35 cellular contexts compared by ENCODE assay signal in the genomic region with DNA sequence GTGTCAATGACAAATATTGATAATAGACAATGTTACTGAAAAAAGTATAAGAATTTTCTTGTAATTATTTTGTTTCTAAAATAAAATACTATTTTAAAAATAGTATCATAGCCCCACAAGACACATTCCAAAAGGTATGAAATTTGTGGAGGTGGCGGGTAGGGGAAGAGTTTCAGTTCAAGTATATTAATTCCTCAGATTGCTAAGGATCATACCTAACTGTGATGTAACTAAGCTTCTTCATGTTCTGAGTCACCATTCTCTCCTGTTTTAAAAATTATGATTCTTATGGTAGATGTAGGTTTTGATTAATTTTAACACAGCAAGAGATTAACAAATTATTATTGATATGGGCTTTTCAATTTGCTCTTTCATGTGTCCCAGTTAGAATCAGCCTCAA.
A peak's percentile ranks its signal among the peaks of the same experiment; 100 is the strongest.
DNase-seq lines count a peak whose midpoint lies in the region; ATAC-seq, FAIRE-seq and TF ChIP-seq lines count a peak whose summit lies in the region.
"Had no signal": no experiment of that assay in that cellular context is flagged by ENCODE, and none has a peak within 500 bp of the region (broad histone marks: within the 10 kb centered on the region; RNA-seq: fewer than 3 reads in every experiment).

No MANE protein-coding gene starts in this region.

- BruUV-seq in K562 (replicated peaks; lab: Mats Ljungman, UMichigan), result no TSS peak

- no peaks in the 10 kb centered on the region for H3K27me3 ChIP-seq in K562 (ENCODE audit: control insufficient read depth in 2 of 2, insufficient read depth in 2 of 2, low read length in 2 of 2)
- H3K27me3 ChIP-seq: BLaER1; BLaER1 treated with 17β-estradiol and CSF1 and Interleukin-3, amounts not matched to agents 10 nM and 100 nM had no signal

- TF ChIP-seq POLR2A in K562 (conservative IDR thresholded peaks at IDR 0.05), result no peak

- no peaks in the 10 kb centered on the region; the same call in 2 of the 3 replicates for H3K36me3 ChIP-seq in K562 (ENCODE audit: control insufficient read depth, insufficient read depth, low read length)
- H3K36me3 ChIP-seq: BE2C; BLaER1; BLaER1 treated with 17β-estradiol and CSF1 and Interleukin-3, amounts not matched to agents 10 nM and 100 nM had no signal

- POLR2A ChIA-PET in K562 (lab: Yijun Ruan, JAX), result interaction anchor here (1.4 kb wide), 1 partner anchor 11 kb away, joined by 3 read pairs; no protein-coding TSS in a partner anchor

- H3K4me1 ChIP-seq in K562 (replicated peaks in 1 of 2; ENCODE audit: control insufficient read depth in 2 of 2, insufficient read depth in 2 of 2, low read length in 2 of 2), result peaks cover 0 to 5% of the 10 kb centered on the region in 2 experiments; a peak in 2 of 5 replicates
- H3K4me1 ChIP-seq: BE2C; BLaER1; BLaER1 treated with 17β-estradiol and CSF1 and Interleukin-3, amounts not matched to agents 10 nM and 100 nM; Caco-2 had no signal

- TF ChIP-seq CTCF in K562 (IDR thresholded peaks at IDR 0.05 in 2 of 3, conservative IDR thresholded peaks at IDR 0.05 in 1 of 3; ENCODE audit: insufficient read depth in 2 of 3, low read depth in 1 of 3, low read length in 3 of 3) (no peak), choroid plexus epithelial cell (conservative IDR thresholded peaks at IDR 0.05; ENCODE audit: low read depth, low read length) (no peak)

- peak overlapping the region; percentile 89; the same call in 1 of the 2 replicates for H2AFZ ChIP-seq in K562 (ENCODE audit: low read depth, low read length)

- ATAC-seq in K562, result no peak
- ATAC-seq in HG03565 (IDR thresholded peaks at IDR 0.05; ENCODE audit: unreplicated experiment), result no peak
- ATAC-seq: A549; CD8-positive, alpha-beta T cell had no signal

- FAIRE-seq in K562 (lab: Jason Lieb, UNC) (no peak), islet of Langerhans (lab: Jason Lieb, UNC) (peak; percentile 85)
- FAIRE-seq: A204.1, A549, D721Med had no signal

- WGBS in K562 (ENCODE audit: insufficient coverage, low coverage, missing lambda C conversion rate), result 70% methylated on average over 1 of the region's 1 CpG

- in situ Hi-C loops in K562 (cut with MboI), result no loop called here

- TF ChIP-seq EP300 in K562 (IDR thresholded peaks at IDR 0.05; ENCODE audit: low read length), result no peak

- no peak overlapping the region for H3K4me2 ChIP-seq in K562 (ENCODE audit: insufficient read depth, low read length)
- H3K4me2 ChIP-seq: A549; BLaER1; BLaER1 treated with 17β-estradiol and CSF1 and Interleukin-3, amounts not matched to agents 10 nM and 100 nM had no signal

- no peak overlapping the region for H3K9ac ChIP-seq in K562 (ENCODE audit: insufficient read depth in 1 of 2, low read depth in 2 of 2, low read length in 2 of 2)
- H3K9ac ChIP-seq: BLaER1; BLaER1 treated with 17β-estradiol and CSF1 and Interleukin-3, amounts not matched to agents 10 nM and 100 nM had no signal

- no peaks in the 10 kb centered on the region for H3K79me2 ChIP-seq in K562 (ENCODE audit: control insufficient read depth, insufficient read depth, low read length)

- no peaks in the 10 kb centered on the region for H3K9me1 ChIP-seq in K562 (ENCODE audit: control insufficient read depth, insufficient read depth, low read length)

- H3K4me3 ChIP-seq in K562, result no peak overlapping the region
- H3K4me3 ChIP-seq in choroid plexus epithelial cell (ENCODE audit: low read depth, low read length), result no peak overlapping the region
- H3K4me3 ChIP-seq: A549; BLaER1; BLaER1 treated with 17β-estradiol and CSF1 and Interleukin-3, amounts not matched to agents 10 nM and 100 nM had no signal

- H3K27ac ChIP-seq in K562 (ENCODE audit: extremely low read depth, low read depth, low read length), result no peak overlapping the region
- H3K27ac ChIP-seq: 22Rv1; A549; BLaER1; BLaER1 treated with 17β-estradiol and CSF1 and Interleukin-3, amounts not matched to agents 10 nM and 100 nM; C4-2B had no signal

- TF ChIP-seq RAD21 in K562 (CRISPR knock-in tag; conservative IDR thresholded peaks at IDR 0.05 in 1 of 2, IDR thresholded peaks at IDR 0.05 in 1 of 2), result no peak

- H3K9me3 ChIP-seq in K562 (replicated peaks; ENCODE audit: control insufficient read depth, insufficient read depth, low read depth, low read length), result no peaks in the 10 kb centered on the region
- H3K9me3 ChIP-seq: A549; BE2C; BLaER1; BLaER1 treated with 17β-estradiol and CSF1 and Interleukin-3, amounts not matched to agents 10 nM and 100 nM; Caco-2 had no signal

- CTCF ChIA-PET in K562 (lab: Yijun Ruan, JAX; ENCODE audit: low intra/inter-chr PET ratio), result no interaction called here

- no peaks in the 10 kb centered on the region for H4K20me1 ChIP-seq in K562 (replicated peaks; ENCODE audit: control insufficient read depth, insufficient read depth, low read length)
- H4K20me1 ChIP-seq: BLaER1; BLaER1 treated with 17β-estradiol and CSF1 and Interleukin-3, amounts not matched to agents 10 nM and 100 nM had no signal

- DNase-seq in K562 (ENCODE audit: extremely low read depth in 1 of 4, low spot score in 3 of 4), result no peak
- DNase-seq in choroid plexus epithelial cell (ENCODE audit: low read depth), result peak; percentile 56
- DNase-seq in iris pigment epithelial cell (ENCODE audit: low read depth), result peak; percentile 40
- DNase-seq in epidermal melanocyte (ENCODE audit: insufficient read length, low spot score), result no peak
- DNase-seq in stimulated activated CD4-positive, alpha-beta T cell treated with anti-CD3 and anti-CD28 coated beads, Interleukin-1b, Interleukin-23, amount 100 ng/mL, for 48 hours, result no peak
- no peak for DNase-seq in activated T-cell treated with anti-CD3 and anti-CD28 coated beads, Interleukin-2, amount 50 U/mL, for 1 hour
- DNase-seq: 8988T; ACHN; AML-193; BE2C; C1 segment of cervical spinal cord; Caco-2; Calu3; CD4-positive, alpha-beta memory T cell; CD4-positive, alpha-beta T cell; CD4-positive, CD25-positive, alpha-beta regulatory T cell; CD8-positive, alpha-beta memory T cell; CD8-positive, alpha-beta T cell; COR-L47; DMS 273 treated with DMSO at 0.1 percent for 48 hours; DMS153; DMS53; DMS79; DMS79 treated with DMSO at 0.1 percent for 48 hours; DND-41; EL had no signal

- intact Hi-C loops in K562 (cut with micrococcal nuclease), result no loop called here

TF ChIP-seq in K562, 482 proteins besides CTCF, POLR2A, EP300 and RAD21 (continues in another document):
- TF ChIP-seq ZZZ3 (IDR thresholded peaks at IDR 0.05) (no peak), ELF2 (CRISPR knock-in tag; IDR thresholded peaks at IDR 0.05) (no peak), TEAD2 (tag; IDR thresholded peaks at IDR 0.05) (no peak), LARP7 (IDR thresholded peaks at IDR 0.05) (no peak), KLF10 (CRISPR knock-in tag; IDR thresholded peaks at IDR 0.05) (no peak), C11orf30 (IDR thresholded peaks at IDR 0.05; ENCODE audit: low read depth) (no peak), SMARCA5 (IDR thresholded peaks at IDR 0.05) (no peak), ZNF780A (CRISPR knock-in tag; IDR thresholded peaks at IDR 0.05) (no peak)

Comparison
In these comparisons a context has a peak if more than half of its experiments do, and no peak if none do; other contexts are left out.
1. DNase-seq: peak in choroid plexus epithelial cell (single experiment) and iris pigment epithelial cell (single experiment); none in K562 (0 of 4), epidermal melanocyte (single experiment), stimulated activated CD4-positive, alpha-beta T cell treated with anti-CD3 and anti-CD28 coated beads, Interleukin-1b, Interleukin-23, amount 100 ng/mL, for 48 hours (single experiment) and activated T-cell treated with anti-CD3 and anti-CD28 coated beads, Interleukin-2, amount 50 U/mL, for 1 hour (single experiment).